9 cellular contexts compared by ENCODE assay signal in the genomic region with DNA sequence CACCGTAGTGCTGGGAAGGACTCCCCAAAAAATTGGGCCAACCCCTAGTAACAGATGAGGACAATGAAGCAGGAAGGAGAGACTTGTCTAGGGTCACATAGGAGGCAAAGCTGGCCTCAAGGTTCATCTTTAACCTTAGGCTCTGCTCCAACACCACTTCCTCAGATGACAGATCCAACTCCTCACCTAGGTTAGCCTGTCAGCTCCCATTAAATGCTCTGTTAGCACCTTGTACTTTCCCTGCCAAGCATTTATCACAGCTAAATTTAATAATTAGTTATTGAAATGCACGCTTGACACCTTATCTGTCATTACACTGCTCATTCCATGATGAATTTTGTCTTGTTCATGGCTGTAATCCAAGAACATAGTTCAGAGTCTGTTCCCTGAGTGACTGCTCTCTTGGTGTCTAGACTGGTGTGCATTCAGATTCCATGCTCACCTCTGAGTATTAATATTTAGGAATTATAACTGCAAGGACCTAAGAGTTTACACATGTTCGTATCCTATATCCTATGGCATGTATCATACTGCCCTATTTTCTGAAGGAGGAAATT. TPM values are rescaled to one million over a fixed set of nuclear protein-coding genes. Genes with fewer than 3 reads are reported as not detected.
"Had no signal": no experiment of that assay in that cellular context is flagged by ENCODE, and none has a peak within 500 bp of the region (broad histone marks: within the 10 kb centered on the region; RNA-seq: fewer than 3 reads in every experiment).

No MANE protein-coding gene starts in this region.

- FAIRE-seq: K562 had no signal

- DNase-seq: H7, HFFc6, IMR-90 had no signal

- H3K27ac ChIP-seq: HL-60 had no signal

- H3K4me2 ChIP-seq: GM23338 had no signal

- H2AFZ ChIP-seq: GM23338 had no signal

- H3K9me3 ChIP-seq: HAP-1 had no signal

- ATAC-seq: GM23338, HCT116, K562 had no signal

- H3K4me3 ChIP-seq: GM23338, HAP-1, K562 had no signal

- H3K36me3 ChIP-seq: HAP-1 had no signal

RNA-seq across cellular contexts. Expression of a gene that starts 18.6 kb away (rescaled TPM):
- total RNA-seq: H4, K562 had no signal
- polyA plus RNA-seq: K562 had no signal
